ENCODE assay signal across 16 cellular contexts in the genomic region with DNA sequence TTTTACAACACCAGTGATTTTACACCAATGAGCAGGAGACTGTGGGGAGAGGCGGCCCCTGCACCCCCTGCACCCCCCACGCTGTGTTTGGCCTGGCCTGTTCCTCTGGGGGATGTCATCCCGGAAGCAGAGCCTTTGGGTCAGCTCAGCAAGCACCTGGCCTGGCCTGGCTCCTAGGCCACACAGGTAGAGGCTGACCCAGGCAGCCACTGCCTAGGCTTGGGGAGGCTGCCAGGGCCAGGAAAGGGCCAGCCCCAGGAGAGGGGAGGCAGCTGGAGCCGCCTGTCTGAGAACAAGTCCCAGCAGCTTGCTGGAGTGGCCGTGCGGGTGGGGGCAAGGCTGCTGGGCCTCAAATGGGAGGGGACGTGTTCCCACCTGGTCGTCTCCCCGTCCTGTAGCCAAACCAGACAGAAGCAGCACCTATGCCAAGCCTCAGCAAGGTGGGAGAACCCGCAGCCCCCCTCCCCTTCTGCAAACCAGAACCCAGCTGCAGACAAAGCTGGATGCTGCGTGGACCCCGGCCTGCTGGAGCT. TPM values are rescaled to one million over a fixed set of nuclear protein-coding genes. Genes with fewer than 3 reads are reported as not detected.
DNase-seq lines count a peak whose midpoint lies in the region; ATAC-seq, FAIRE-seq and TF ChIP-seq lines count a peak whose summit lies in the region.
"Had no signal": no experiment of that assay in that cellular context is flagged by ENCODE, and none has a peak within 500 bp of the region (broad histone marks: within the 10 kb centered on the region; RNA-seq: fewer than 3 reads in every experiment).

No MANE protein-coding gene starts in this region.

- peaks cover 28% of the 10 kb centered on the region for H3K4me1 Mint-ChIP-seq in activated CD4-positive, alpha-beta memory T cell treated with anti-CD3 and anti-CD28 coated beads for 36 hours (ENCODE audit: low read depth)

- peaks cover 2% of the 10 kb centered on the region for H3K36me3 Mint-ChIP-seq in activated CD4-positive, alpha-beta memory T cell treated with anti-CD3 and anti-CD28 coated beads for 36 hours
- H3K36me3 Mint-ChIP-seq: neural progenitor cell had no signal

- peak overlapping the region; percentile 63 for H3K4me3 Mint-ChIP-seq in activated CD4-positive, alpha-beta memory T cell treated with anti-CD3 and anti-CD28 coated beads for 36 hours
- H3K4me3 Mint-ChIP-seq: neural progenitor cell had no signal

- intact Hi-C loops in activated CD4-positive, alpha-beta memory T cell treated with anti-CD3 and anti-CD28 coated beads for 36 hours (cut with micrococcal nuclease), result loop anchor here (1.0 kb wide), 1 partner anchor 18 kb away; no protein-coding TSS in a partner anchor
- intact Hi-C loops in heart right ventricle (cut with DNase I), result no loop called here

- H3K4me3 ChIP-seq in heart right ventricle, result peak overlapping the region in 1 of 10 donors; percentile 8
- no peak overlapping the region for H3K4me3 ChIP-seq in small intestine (ENCODE audit: low read depth in 1 of 2, low read length in 2 of 2)
- H3K4me3 ChIP-seq: esophagus muscularis mucosa, neural progenitor cell had no signal

- FAIRE-seq in small intestine (lab: Jason Lieb, UNC), result no peak
- FAIRE-seq: bronchial epithelial cell, GM12891 had no signal

- no peaks in the 10 kb centered on the region for H3K9me3 Mint-ChIP-seq in activated CD4-positive, alpha-beta memory T cell treated with anti-CD3 and anti-CD28 coated beads for 36 hours
- H3K9me3 Mint-ChIP-seq: neural progenitor cell had no signal

- CTCF ChIA-PET in activated CD4-positive, alpha-beta memory T cell treated with anti-CD3 and anti-CD28 coated beads for 36 hours (lab: Charles Lee), result interaction anchor here (1.1 to 1.7 kb wide), 3 partner anchors 12 to 59 kb away, joined by 3 to 8 read pairs (median 5); no protein-coding TSS in a partner anchor

- WGBS in heart right ventricle, 2 donors, result 59 to 60% methylated on average over 12 of the region's 12 CpGs
- 60 to 74% (median 66%) methylated on average over 11 to 12 of the region's 12 CpGs for WGBS in small intestine, 3 donors

- H3K27me3 Mint-ChIP-seq in activated CD4-positive, alpha-beta memory T cell treated with anti-CD3 and anti-CD28 coated beads for 36 hours, result no peaks in the 10 kb centered on the region

- H3K27me3 ChIP-seq in heart right ventricle, result peaks cover 0 to 4% (median 0%) of the 10 kb centered on the region in 7 donors
- H3K27me3 ChIP-seq in small intestine (ENCODE audit: control insufficient read depth in 2 of 2, insufficient read depth in 2 of 2, low read length in 2 of 2), result peaks cover 0 to 2% of the 10 kb centered on the region in 2 donors
- H3K27me3 ChIP-seq: esophagus muscularis mucosa, neural progenitor cell had no signal

- POLR2A ChIA-PET in activated CD4-positive, alpha-beta memory T cell treated with anti-CD3 and anti-CD28 coated beads for 36 hours (lab: Charles Lee), result interaction anchor here (0.6 to 1.9 kb wide), 2 partner anchors 18 to 21 kb away, joined by 3 to 18 read pairs; no protein-coding TSS in a partner anchor

- DNase-seq in DMS79 treated with DMSO at 0.1 percent for 48 hours (lab: John Stamatoyannopoulos, UW) (peak; percentile 18), DMS79 (lab: John Stamatoyannopoulos, UW) (no peak), heart right ventricle (peak in 1 of 2 donors; percentile 55), small intestine (peak; percentile 16), SK-N-DZ (ENCODE audit: low spot score) (no peak), NCI-H1048 (lab: John Stamatoyannopoulos, UW) (no peak)
- DNase-seq in activated CD4-positive, alpha-beta memory T cell treated with anti-CD3 and anti-CD28 coated beads for 36 hours, result no peak
- DNase-seq: DMS 273 treated with DMSO at 0.1 percent for 48 hours, KBM-7 had no signal

- ATAC-seq in heart right ventricle (peak in 6 of 8 donors; percentile 8 to 33 (median 20)), HG03196 (IDR thresholded peaks at IDR 0.05; ENCODE audit: unreplicated experiment) (no peak)
- ATAC-seq: HCT116 had no signal

- peak overlapping the region in 9 of 10 donors; percentile 54 to 83 (median 73) for H3K27ac ChIP-seq in heart right ventricle
- peak overlapping the region; percentile 71 to 86 for H3K27ac ChIP-seq in small intestine (ENCODE audit: low read depth in 1 of 2, low read length in 1 of 2)
- H3K27ac ChIP-seq: 22Rv1, neural progenitor cell had no signal

- TF ChIP-seq CTCF in heart right ventricle (IDR thresholded peaks at IDR 0.05), result no peak

- H3K4me1 ChIP-seq in heart right ventricle, result peaks cover 13 to 62% (median 44%) of the 10 kb centered on the region in 9 donors
- H3K4me1 ChIP-seq in small intestine (ENCODE audit: control insufficient read depth in 2 of 2, insufficient read depth in 1 of 2, low read depth in 1 of 2, low read length in 1 of 2), result no peaks in the 10 kb centered on the region
- H3K4me1 ChIP-seq: neural progenitor cell had no signal

- H3K9me3 ChIP-seq in heart right ventricle, result no peaks in the 10 kb centered on the region
- no peaks in the 10 kb centered on the region for H3K9me3 ChIP-seq in small intestine (ENCODE audit: control insufficient read depth, low read depth)
- H3K9me3 ChIP-seq: esophagus muscularis mucosa had no signal

- H3K27ac Mint-ChIP-seq in activated CD4-positive, alpha-beta memory T cell treated with anti-CD3 and anti-CD28 coated beads for 36 hours, result peak overlapping the region; percentile 91

- H3K36me3 ChIP-seq in heart right ventricle (no peaks in the 10 kb centered on the region), small intestine (ENCODE audit: control insufficient read depth in 2 of 2, insufficient read depth in 2 of 2, low read length in 2 of 2) (no peaks in the 10 kb centered on the region)
- H3K36me3 ChIP-seq: esophagus muscularis mucosa, neural progenitor cell had no signal

RNA-seq across cellular contexts. Expression of gene DBH, which starts 46.9 kb away (rescaled TPM):
- total RNA-seq in activated CD4-positive, alpha-beta memory T cell treated with anti-CD3 and anti-CD28 coated beads for 36 hours, result not detected
- under 1 TPM in 1 of 10 donors, not detected in 9; 0.09 TPM for total RNA-seq in heart right ventricle
- under 1 TPM in 1 of 2 donors, not detected in 1; 0.01 TPM for polyA plus RNA-seq in heart right ventricle
- under 1 TPM in 1 of 3 donors, not detected in 2; 0.13 TPM for polyA plus RNA-seq in small intestine
- polyA plus RNA-seq in SK-N-DZ (2014; cell fraction: cytosol; rRNA removed), result 66.7 and 67.7 TPM in 2 replicates
- polyA plus RNA-seq in SK-N-DZ (2014; cell fraction: nucleus; rRNA removed), result 67.3 and 95.0 TPM in 2 replicates
- total RNA-seq: bronchial epithelial cell had no signal

RNA-seq across cellular contexts. Expression of gene SARDH, which starts 55.1 kb away (rescaled TPM):
- 1 to 10 TPM; 6.5 to 6.6 TPM for total RNA-seq in activated CD4-positive, alpha-beta memory T cell treated with anti-CD3 and anti-CD28 coated beads for 36 hours
- 1 to 10 TPM in 2 of 10 donors, under 1 TPM in 8; 0.28 to 1.8 (median 0.68) TPM for total RNA-seq in heart right ventricle
- polyA plus RNA-seq in heart right ventricle, result under 1 TPM; 0.38 to 0.44 TPM
- polyA plus RNA-seq in small intestine, result under 1 TPM in 2 of 3 donors, not detected in 1; 0.51 to 0.54 TPM
- polyA plus RNA-seq in SK-N-DZ (2014; cell fraction: cytosol; rRNA removed), result 3.2 and 3.3 TPM in 2 replicates
- polyA plus RNA-seq in SK-N-DZ (2014; cell fraction: nucleus; rRNA removed), result 4.7 and 8.5 TPM in 2 replicates

Comparison
In these comparisons a context has a peak if more than half of its experiments do, and no peak if none do; other contexts are left out.
1. DNase-seq: peak in DMS79 treated with DMSO at 0.1 percent for 48 hours (single experiment) and small intestine (single experiment); none in DMS79 (single experiment), activated CD4-positive, alpha-beta memory T cell treated with anti-CD3 and anti-CD28 coated beads for 36 hours (single experiment), SK-N-DZ (single experiment) and NCI-H1048 (single experiment).